ENCODE assay signal across 8 cellular contexts in genomic region chr15:55221090-55222011, GRCh38. TPM values are rescaled to one million over a fixed set of nuclear protein-coding genes. Genes with fewer than 3 reads are reported as not detected.
DNase-seq lines count a peak whose midpoint lies in the region; ATAC-seq lines count a peak whose summit lies in the region.

No MANE protein-coding gene starts in this region.

- peak overlapping the region in 1 of 3 donors; percentile 67 for H3K4me3 Mint-ChIP-seq in T-cell

- CTCF ChIA-PET in T-cell (lab: Charles Lee), result interaction anchor here (0.6 to 1.3 kb wide), 3 partner anchors 29 to 954 kb away, joined by 3 to 4 read pairs (median 3); no protein-coding TSS in a partner anchor

- H3K27me3 Mint-ChIP-seq in T-cell, result no peaks in the 10 kb centered on the region

- POLR2A ChIA-PET in T-cell (lab: Charles Lee), result no interaction called here

- H3K4me1 Mint-ChIP-seq in T-cell, result peaks cover 59 to 70% (median 61%) of the 10 kb centered on the region in 3 donors

- ATAC-seq in HG03175 (IDR thresholded peaks at IDR 0.05; ENCODE audit: unreplicated experiment) (peak; percentile 63), T-cell (replicated peaks in 1 of 4) (peak in 3 of 4 experiments; percentile 17 to 43 (median 30)), HG02588 (IDR thresholded peaks at IDR 0.05; ENCODE audit: unreplicated experiment) (no peak)

- H3K36me3 Mint-ChIP-seq in T-cell, result peaks cover 14% of the 10 kb centered on the region

- peak overlapping the region; percentile 69 to 81 for H3K27ac Mint-ChIP-seq in T-cell

- DNase-seq in stimulated activated CD4-positive, alpha-beta T cell treated with anti-CD3 and anti-CD28 coated beads, Interleukin-12 subunit alpha, Interleukin-12 subunit beta, amount 100 ng/mL, for 48 hours (ENCODE audit: low read depth in 2 of 3, low spot score in 1 of 3), result peak in 2 of 3 donors; percentile 16 to 20
- no peak for DNase-seq in stimulated activated CD4-positive, alpha-beta T cell treated with anti-CD3 and anti-CD28 coated beads, Interleukin-4, amount 100 ng/mL, for 1 hour
- DNase-seq in T-cell, result peak in 3 of 34 experiments; percentile 2 to 8 (median 4)
- DNase-seq in epidermal melanocyte (ENCODE audit: insufficient read length, low spot score), result peak; percentile 42
- peak; percentile 94 for DNase-seq in non-pigmented ciliary epithelial cell (ENCODE audit: low read depth)
- no peak for DNase-seq in DMS 273 treated with DMSO at 0.1 percent for 48 hours (lab: John Stamatoyannopoulos, UW)

- H3K9me3 Mint-ChIP-seq in T-cell, result no peaks in the 10 kb centered on the region

RNA-seq across cellular contexts. Expression of gene RSL24D1, which starts 24.6 kb away (rescaled TPM):
- total RNA-seq in T-cell, result 100 to 1,000 TPM in 3 of 5 donors, 10 to 100 TPM in 2; 88.9 to 133 (median 108) TPM

Comparison
In these comparisons a context has a peak if more than half of its experiments do, and no peak if none do; other contexts are left out.
1. DNase-seq: peak in stimulated activated CD4-positive, alpha-beta T cell treated with anti-CD3 and anti-CD28 coated beads, Interleukin-12 subunit alpha, Interleukin-12 subunit beta, amount 100 ng/mL, for 48 hours (2 of 3), epidermal melanocyte (single experiment) and non-pigmented ciliary epithelial cell (single experiment); none in stimulated activated CD4-positive, alpha-beta T cell treated with anti-CD3 and anti-CD28 coated beads, Interleukin-4, amount 100 ng/mL, for 1 hour (single experiment) and DMS 273 treated with DMSO at 0.1 percent for 48 hours (single experiment).